In the genomic region with DNA sequence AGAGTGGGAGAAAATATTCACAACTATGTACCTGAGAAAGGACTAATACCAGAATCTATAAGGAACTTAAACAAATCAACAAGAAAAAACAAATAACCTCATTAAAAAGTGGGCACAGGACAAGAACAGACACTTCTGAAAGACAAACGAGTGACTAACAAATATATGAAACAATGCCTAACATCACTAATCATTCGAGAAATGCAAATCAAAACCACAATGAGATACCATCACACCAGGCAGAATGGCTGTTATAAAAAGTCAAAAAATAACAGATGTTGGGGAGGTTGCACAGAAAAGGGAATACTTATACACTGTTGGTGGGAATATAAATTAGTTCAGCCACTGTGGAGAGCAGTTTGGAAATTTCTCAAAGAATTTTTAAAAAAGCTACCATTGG, we compare ENCODE assay signal across 24 cellular contexts.
"Had no signal": no experiment of that assay in that cellular context is flagged by ENCODE, and none has a peak within 500 bp of the region (broad histone marks: within the 10 kb centered on the region; RNA-seq: fewer than 3 reads in every experiment).

No MANE protein-coding gene starts in this region.

- H3K36me3 ChIP-seq: Peyer's patch, SJCRH30 had no signal

- H3K4me2 ChIP-seq: PC-9 had no signal

- H3K9me3 ChIP-seq: Peyer's patch, SJCRH30 had no signal

- ATAC-seq: HepG2, Right ventricle myocardium inferior, SK-N-SH treated with all-trans-retinoic acid at 6 μM for 48 hours had no signal

- H2AFZ ChIP-seq: PC-9 had no signal

- DNase-seq: IMR-90; Karpas-422; KG1; NCI-H1092; NCI-H1105 treated with DMSO at 0.1 percent for 48 hours; NCI-H1417 treated with DMSO at 0.1 percent for 48 hours; NCI-H146; NCI-H1694 treated with DMSO at 0.1 percent for 48 hours; NCI-H1930; NCI-H2081; NCI-H2107; NCI-H2227 treated with DMSO at 0.1 percent for 48 hours; NCI-H524; NCI-H526 treated with DMSO at 0.1 percent for 48 hours; NCI-H748 treated with DMSO at 0.1 percent for 48 hours; NK-92 treated with Interleukin-12 subunit alpha and Interleukin-12 subunit beta, amount 100 ng/mL, for 24 hours; OCI-M1; PC-9; Peyer's patch; SHP77 treated with DMSO at 0.1 percent for 48 hours; SJCRH30 had no signal

- H3K4me3 ChIP-seq: PC-9, Peyer's patch, SJCRH30 had no signal

- H3K27me3 ChIP-seq: Peyer's patch, SJCRH30 had no signal

- H3K27ac ChIP-seq: PC-9, Peyer's patch, SJCRH30 had no signal

- H3K4me1 ChIP-seq: Peyer's patch, SJCRH30 had no signal
